In the genomic region with DNA sequence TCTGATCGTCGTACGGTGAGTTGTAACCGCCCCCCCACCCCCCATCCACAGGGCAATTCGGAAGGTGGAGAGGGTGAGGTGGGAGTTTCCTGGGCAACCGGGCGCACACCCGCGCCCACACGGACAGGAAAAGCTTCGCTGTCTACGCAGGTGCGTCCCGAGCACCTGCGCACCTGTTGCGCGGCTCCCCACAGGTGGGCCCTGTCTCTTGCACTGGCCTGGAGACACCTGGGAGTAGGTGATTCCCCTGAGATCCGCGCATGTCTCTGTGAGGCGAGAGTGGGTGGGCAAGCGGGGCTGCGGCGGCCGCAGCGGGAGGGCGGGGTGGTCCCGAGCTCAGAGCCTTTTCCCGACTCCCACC, we compare ENCODE assay signal across 2 cellular contexts.
TF ChIP-seq lines count a peak whose summit lies in the region.

No MANE protein-coding gene starts in this region.

TF ChIP-seq in A549, 52 proteins besides CTCF, POLR2A, EP300 and RAD21:
- TF ChIP-seq, protein P1, sequence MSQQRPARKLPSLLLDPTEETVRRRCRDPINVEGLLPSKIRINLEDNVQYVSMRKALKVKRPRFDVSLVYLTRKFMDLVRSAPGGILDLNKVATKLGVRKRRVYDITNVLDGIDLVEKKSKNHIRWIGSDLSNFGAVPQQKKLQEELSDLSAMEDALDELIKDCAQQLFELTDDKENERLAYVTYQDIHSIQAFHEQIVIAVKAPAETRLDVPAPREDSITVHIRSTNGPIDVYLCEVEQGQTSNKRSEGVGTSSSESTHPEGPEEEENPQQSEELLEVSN (IDR thresholded peaks at IDR 0.05; ENCODE audit: borderline replicate concordance, low read depth) = no peak
- TF ChIP-seq JUNB (IDR thresholded peaks at IDR 0.05) (no peak), HOXA7 (CRISPR knock-in tag; IDR thresholded peaks at IDR 0.05) (no peak), EHMT2 (IDR thresholded peaks at IDR 0.05; ENCODE audit: low read depth) (no peak), RFX5 (IDR thresholded peaks at IDR 0.05) (no peak), ZC3H11A (IDR thresholded peaks at IDR 0.05) (no peak), RARB (CRISPR knock-in tag; IDR thresholded peaks at IDR 0.05) (no peak), CBX8 (IDR thresholded peaks at IDR 0.05) (no peak), EHF (CRISPR knock-in tag; IDR thresholded peaks at IDR 0.05) (no peak), CHD4 (IDR thresholded peaks at IDR 0.05; ENCODE audit: borderline replicate concordance) (no peak), CEBPB (IDR thresholded peaks at IDR 0.05) (no peak), MAFK (IDR thresholded peaks at IDR 0.05; ENCODE audit: partially characterized antibody) (no peak), TFCP2L1 (CRISPR knock-in tag; IDR thresholded peaks at IDR 0.05) (no peak), GATA3 (IDR thresholded peaks at IDR 0.05; ENCODE audit: borderline replicate concordance) (no peak), TP53 (CRISPR knock-in tag; IDR thresholded peaks at IDR 0.05) (no peak), RCOR1 (IDR thresholded peaks at IDR 0.05; ENCODE audit: low read depth, low read length) (no peak)
- TF ChIP-seq, protein P2, sequence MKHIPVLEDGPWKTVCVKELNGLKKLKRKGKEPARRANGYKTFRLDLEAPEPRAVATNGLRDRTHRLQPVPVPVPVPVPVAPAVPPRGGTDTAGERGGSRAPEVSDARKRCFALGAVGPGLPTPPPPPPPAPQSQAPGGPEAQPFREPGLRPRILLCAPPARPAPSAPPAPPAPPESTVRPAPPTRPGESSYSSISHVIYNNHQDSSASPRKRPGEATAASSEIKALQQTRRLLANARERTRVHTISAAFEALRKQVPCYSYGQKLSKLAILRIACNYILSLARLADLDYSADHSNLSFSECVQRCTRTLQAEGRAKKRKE (CRISPR knock-in tag; IDR thresholded peaks at IDR 0.05; ENCODE audit: low read depth) = no peak
- TF ChIP-seq, protein P3, sequence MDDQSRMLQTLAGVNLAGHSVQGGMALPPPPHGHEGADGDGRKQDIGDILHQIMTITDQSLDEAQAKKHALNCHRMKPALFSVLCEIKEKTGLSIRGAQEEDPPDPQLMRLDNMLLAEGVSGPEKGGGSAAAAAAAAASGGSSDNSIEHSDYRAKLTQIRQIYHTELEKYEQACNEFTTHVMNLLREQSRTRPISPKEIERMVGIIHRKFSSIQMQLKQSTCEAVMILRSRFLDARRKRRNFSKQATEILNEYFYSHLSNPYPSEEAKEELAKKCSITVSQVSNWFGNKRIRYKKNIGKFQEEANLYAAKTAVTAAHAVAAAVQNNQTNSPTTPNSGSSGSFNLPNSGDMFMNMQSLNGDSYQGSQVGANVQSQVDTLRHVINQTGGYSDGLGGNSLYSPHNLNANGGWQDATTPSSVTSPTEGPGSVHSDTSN (IDR thresholded peaks at IDR 0.05) = no peak
- TF ChIP-seq, protein P4, sequence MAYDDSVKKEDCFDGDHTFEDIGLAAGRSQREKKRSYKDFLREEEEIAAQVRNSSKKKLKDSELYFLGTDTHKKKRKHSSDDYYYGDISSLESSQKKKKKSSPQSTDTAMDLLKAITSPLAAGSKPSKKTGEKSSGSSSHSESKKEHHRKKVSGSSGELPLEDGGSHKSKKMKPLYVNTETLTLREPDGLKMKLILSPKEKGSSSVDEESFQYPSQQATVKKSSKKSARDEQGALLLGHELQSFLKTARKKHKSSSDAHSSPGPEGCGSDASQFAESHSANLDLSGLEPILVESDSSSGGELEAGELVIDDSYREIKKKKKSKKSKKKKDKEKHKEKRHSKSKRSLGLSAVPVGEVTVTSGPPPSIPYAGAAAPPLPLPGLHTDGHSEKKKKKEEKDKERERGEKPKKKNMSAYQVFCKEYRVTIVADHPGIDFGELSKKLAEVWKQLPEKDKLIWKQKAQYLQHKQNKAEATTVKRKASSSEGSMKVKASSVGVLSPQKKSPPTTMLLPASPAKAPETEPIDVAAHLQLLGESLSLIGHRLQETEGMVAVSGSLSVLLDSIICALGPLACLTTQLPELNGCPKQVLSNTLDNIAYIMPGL (CRISPR knock-in tag; IDR thresholded peaks at IDR 0.05; ENCODE audit: borderline replicate concordance) = no peak
- TF ChIP-seq, protein P5, sequence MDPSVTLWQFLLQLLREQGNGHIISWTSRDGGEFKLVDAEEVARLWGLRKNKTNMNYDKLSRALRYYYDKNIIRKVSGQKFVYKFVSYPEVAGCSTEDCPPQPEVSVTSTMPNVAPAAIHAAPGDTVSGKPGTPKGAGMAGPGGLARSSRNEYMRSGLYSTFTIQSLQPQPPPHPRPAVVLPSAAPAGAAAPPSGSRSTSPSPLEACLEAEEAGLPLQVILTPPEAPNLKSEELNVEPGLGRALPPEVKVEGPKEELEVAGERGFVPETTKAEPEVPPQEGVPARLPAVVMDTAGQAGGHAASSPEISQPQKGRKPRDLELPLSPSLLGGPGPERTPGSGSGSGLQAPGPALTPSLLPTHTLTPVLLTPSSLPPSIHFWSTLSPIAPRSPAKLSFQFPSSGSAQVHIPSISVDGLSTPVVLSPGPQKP (IDR thresholded peaks at IDR 0.05; ENCODE audit: low read depth, low read length) = no peak

TF ChIP-seq in HepG2, 621 proteins besides CTCF, POLR2A, EP300 and RAD21:
- TF ChIP-seq TOPORS (CRISPR knock-in tag; IDR thresholded peaks at IDR 0.05) (no peak), SUZ12 (IDR thresholded peaks at IDR 0.05; ENCODE audit: low read depth, low read length) (0 out of 2 replicates have a peak, but pooled peaks have one; percentile 4)
